Comparison of ENCODE assay signal across 8 cellular contexts in the genomic region with DNA sequence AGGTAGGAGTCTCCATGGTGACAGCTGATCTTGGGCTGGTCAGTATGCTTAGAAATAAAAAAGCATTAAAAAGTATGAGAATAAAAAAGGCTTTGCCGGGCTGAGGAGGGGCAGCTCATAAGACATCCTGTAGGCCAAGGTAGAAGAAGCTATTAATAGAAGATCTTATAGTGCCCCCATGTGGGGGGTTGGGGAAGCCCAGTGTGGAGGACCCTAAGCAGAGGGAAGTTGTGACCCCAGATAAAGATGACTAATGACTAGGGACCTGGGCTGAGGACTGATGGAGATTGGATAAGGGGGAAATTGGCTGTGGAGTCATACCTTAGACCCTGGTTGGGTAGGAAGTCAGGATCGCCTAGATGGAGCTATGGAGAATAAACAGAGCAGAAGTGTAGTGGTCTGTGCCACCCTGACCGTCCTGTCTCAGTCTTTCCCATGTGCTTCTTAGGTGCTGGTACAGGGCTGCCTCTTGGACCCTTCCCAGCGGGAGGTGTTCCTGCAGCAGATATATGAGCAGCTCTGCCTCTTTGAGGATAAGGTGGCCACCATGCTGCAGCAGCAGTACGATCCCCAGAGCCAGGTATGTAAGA. TPM values are rescaled to one million over a fixed set of nuclear protein-coding genes. Genes with fewer than 3 reads are reported as not detected.
DNase-seq lines count a peak whose midpoint lies in the region; ATAC-seq lines count a peak whose summit lies in the region.

No MANE protein-coding gene starts in this region.

- no peak overlapping the region for H3K27ac ChIP-seq in mesenchymal stem cell (ENCODE audit: low read length, poor library complexity, severe bottlenecking)

- no peak overlapping the region for H3K9ac ChIP-seq in mesenchymal stem cell (ENCODE audit: low read length)

- H2BK12ac ChIP-seq in mesenchymal stem cell (ENCODE audit: low read length in 2 of 2): no peak overlapping the region

- no peak overlapping the region for H2BK120ac ChIP-seq in mesenchymal stem cell (ENCODE audit: low read depth, low read length)

- H3K18ac ChIP-seq in mesenchymal stem cell (ENCODE audit: low read depth in 1 of 2, low read length in 2 of 2): no peak overlapping the region

- ATAC-seq in HG02938 (IDR thresholded peaks at IDR 0.05; ENCODE audit: unreplicated experiment): no peak

- no peak overlapping the region for H4K91ac ChIP-seq in mesenchymal stem cell (ENCODE audit: low read length)

- WGBS in mesenchymal stem cell: 81% methylated on average over 5 of the region's 5 CpGs

- H3K4me2 ChIP-seq in mesenchymal stem cell (ENCODE audit: low read length, poor library complexity, severe bottlenecking): no peak overlapping the region

- H3K4ac ChIP-seq in mesenchymal stem cell (ENCODE audit: low read depth in 1 of 2, low read length in 2 of 2): no peak overlapping the region

- no peaks in the 10 kb centered on the region for H3K9me3 ChIP-seq in mesenchymal stem cell (ENCODE audit: control insufficient read depth, low read length)

- no peak overlapping the region for H2BK5ac ChIP-seq in mesenchymal stem cell (ENCODE audit: low read depth, low read length, poor library complexity, severe bottlenecking)

- DNase-seq in activated gamma-delta T cell treated with Interleukin-2 at 50 U/mL for 16 hours (peak; percentile 65), activated gamma-delta T cell (lab: John Stamatoyannopoulos, UW) (no peak), NCI-H510A (lab: John Stamatoyannopoulos, UW) (peak; percentile 65), dermis blood vessel endothelial cell (peak; percentile 84), mesenchymal stem cell (peak; percentile 72)
- peak; percentile 62 to 69 for DNase-seq in activated CD4-positive, alpha-beta T cell treated with anti-CD3 and anti-CD28 coated beads for 4 hours
- DNase-seq in stimulated activated CD8-positive, alpha-beta memory T cell treated with anti-CD3 and anti-CD28 coated beads, Interleukin-4, amount 100 ng/mL, for 1 hour (ENCODE audit: low read depth in 2 of 2, low spot score in 1 of 2): peak; percentile 26 to 37

- H3K36me3 ChIP-seq in mesenchymal stem cell (ENCODE audit: control insufficient read depth in 1 of 2, insufficient read depth in 2 of 2, low read depth in 1 of 2, low read length in 2 of 2): peaks cover 47 to 71% of the 10 kb centered on the region in 2 experiments

- no peak overlapping the region for H3K14ac ChIP-seq in mesenchymal stem cell (ENCODE audit: low read length in 2 of 2)

- no peaks in the 10 kb centered on the region for H3K79me1 ChIP-seq in mesenchymal stem cell (replicated peaks; ENCODE audit: low read length, poor library complexity, severe bottlenecking)

- H3K4me1 ChIP-seq in mesenchymal stem cell (ENCODE audit: control insufficient read depth, insufficient read depth, low read depth, low read length): no peaks in the 10 kb centered on the region

- H2BK15ac ChIP-seq in mesenchymal stem cell (ENCODE audit: low read depth, poor library complexity, severe bottlenecking): no peak overlapping the region

- H3K23ac ChIP-seq in mesenchymal stem cell (ENCODE audit: low read length in 2 of 2): no peak overlapping the region

- no peak overlapping the region for H2AK5ac ChIP-seq in mesenchymal stem cell (ENCODE audit: low read length, severe bottlenecking)

- H3K27me3 ChIP-seq in mesenchymal stem cell (ENCODE audit: control insufficient read depth in 1 of 2, insufficient read depth in 1 of 2, low read length in 2 of 2): no peaks in the 10 kb centered on the region

- no peak overlapping the region for H3K4me3 ChIP-seq in mesenchymal stem cell (ENCODE audit: insufficient read depth in 1 of 2, low read depth in 1 of 2, low read length in 2 of 2)

- H4K8ac ChIP-seq in mesenchymal stem cell (ENCODE audit: low read length): no peak overlapping the region

- no peak overlapping the region for H2AFZ ChIP-seq in mesenchymal stem cell (ENCODE audit: low read depth, low read length)

RNA-seq across cellular contexts. Expression of a gene that starts 25.0 kb away (rescaled TPM):
- total RNA-seq in dermis blood vessel endothelial cell: 18.9 and 24.8 TPM in 2 replicates
- polyA plus RNA-seq in mesenchymal stem cell (2013, experiment 1 of 2): 7.6 TPM
- 6.2 TPM for polyA plus RNA-seq in mesenchymal stem cell (2013, experiment 2 of 2)

RNA-seq across cellular contexts. Expression of a gene that starts 25.1 kb away (rescaled TPM):
- 45.9 and 51.9 TPM in 2 replicates for total RNA-seq in dermis blood vessel endothelial cell
- polyA plus RNA-seq in mesenchymal stem cell (2013, experiment 1 of 2): 57.8 TPM
- polyA plus RNA-seq in mesenchymal stem cell (2013, experiment 2 of 2): 59.6 TPM

RNA-seq across cellular contexts. Expression of a gene that starts 39.0 kb away (rescaled TPM):
- total RNA-seq in dermis blood vessel endothelial cell: 96.1 and 207 TPM in 2 replicates
- 20.4 TPM for polyA plus RNA-seq in mesenchymal stem cell (2013, experiment 1 of 2)
- 19.0 TPM for polyA plus RNA-seq in mesenchymal stem cell (2013, experiment 2 of 2)

RNA-seq across cellular contexts. Expression of a gene that starts 46.9 kb away (rescaled TPM):
- 51.9 and 66.2 TPM in 2 replicates for total RNA-seq in dermis blood vessel endothelial cell
- polyA plus RNA-seq in mesenchymal stem cell (2013, experiment 1 of 2): 132 TPM
- 131 TPM for polyA plus RNA-seq in mesenchymal stem cell (2013, experiment 2 of 2)

RNA-seq across cellular contexts. Expression of a gene that starts 55.9 kb away (rescaled TPM):
- total RNA-seq in dermis blood vessel endothelial cell: 22.1 and 121 TPM in 2 replicates
- 10.3 TPM for polyA plus RNA-seq in mesenchymal stem cell (2013, experiment 1 of 2)
- 9.8 TPM for polyA plus RNA-seq in mesenchymal stem cell (2013, experiment 2 of 2)
